ENCODE assay signal across 1 cellular context in genomic region chr12:11705010-11705409, GRCh38.
TF ChIP-seq lines count a peak whose summit lies in the region.

No MANE protein-coding gene starts in this region.

TF ChIP-seq in GM23338, 12 proteins besides CTCF, POLR2A, EP300 and RAD21 (continued from another document):
- TF ChIP-seq ZNF462 (CRISPR knock-in tag; IDR thresholded peaks at IDR 0.05) = no peak
TF ChIP-seq in GM23338: peak in this region for 0.
